8 cellular contexts compared by ENCODE assay signal in genomic region chr5:139774980-139775654, GRCh38. TPM values are rescaled to one million over a fixed set of nuclear protein-coding genes. Genes with fewer than 3 reads are reported as not detected.
DNase-seq lines count a peak whose midpoint lies in the region; ATAC-seq and TF ChIP-seq lines count a peak whose summit lies in the region.

No MANE protein-coding gene starts in this region.

- H3K9me3 ChIP-seq in left ventricle myocardium inferior (replicated peaks) (no peaks in the 10 kb centered on the region), skeletal muscle satellite cell (replicated peaks; ENCODE audit: low read length) (no peaks in the 10 kb centered on the region)

- TF ChIP-seq CTCF in CD14-positive monocyte (IDR thresholded peaks at IDR 0.05) (peak; percentile 93), left ventricle myocardium inferior (IDR thresholded peaks at IDR 0.05; ENCODE audit: borderline replicate concordance) (peak; percentile 95)

- POLR2A ChIA-PET in activated naive CD8-positive, alpha-beta T cell treated with anti-CD3 and anti-CD28 coated beads, Interleukin-2, amount 10 ng/mL, durations not matched to agents 7 days and 5 days (lab: Charles Lee), result no interaction called here

- no peak overlapping the region for H3K27ac ChIP-seq in left ventricle myocardium inferior (replicated peaks)

- H3K4me2 ChIP-seq in skeletal muscle satellite cell (ENCODE audit: low read length), result peak overlapping the region; percentile 67

- peak; percentile 88 for DNase-seq in CD14-positive monocyte (ENCODE audit: low spot score)
- DNase-seq in Jurkat, Clone E6-1 (ENCODE audit: low read depth, low spot score), result peak; percentile 29
- DNase-seq in T follicular helper cell (ENCODE audit: low read depth), result peak; percentile 63
- DNase-seq in activated naive CD8-positive, alpha-beta T cell treated with anti-CD3 and anti-CD28 coated beads, Interleukin-2, amount 10 ng/mL, durations not matched to agents 7 days and 5 days, result peak; percentile 91
- peak; percentile 77 for DNase-seq in left ventricle myocardium inferior

- no peaks in the 10 kb centered on the region for H3K36me3 Mint-ChIP-seq in CD14-positive monocyte
- no peaks in the 10 kb centered on the region for H3K36me3 Mint-ChIP-seq in activated naive CD8-positive, alpha-beta T cell treated with anti-CD3 and anti-CD28 coated beads, Interleukin-2, amount 10 ng/mL, durations not matched to agents 7 days and 5 days

- no peaks in the 10 kb centered on the region for H3K36me3 ChIP-seq in left ventricle myocardium inferior
- no peaks in the 10 kb centered on the region for H3K36me3 ChIP-seq in skeletal muscle satellite cell (ENCODE audit: insufficient read depth, low read length)

- H3K4me1 Mint-ChIP-seq in CD14-positive monocyte, result peaks cover 20% of the 10 kb centered on the region
- peaks cover 5% of the 10 kb centered on the region for H3K4me1 Mint-ChIP-seq in activated naive CD8-positive, alpha-beta T cell treated with anti-CD3 and anti-CD28 coated beads, Interleukin-2, amount 10 ng/mL, durations not matched to agents 7 days and 5 days

- no peak overlapping the region for H3K9ac ChIP-seq in skeletal muscle satellite cell (ENCODE audit: low read depth, low read length)

- H3K4me3 ChIP-seq in Jurkat, Clone E6-1 (ENCODE audit: low read length), result no peak overlapping the region
- no peak overlapping the region for H3K4me3 ChIP-seq in left ventricle myocardium inferior
- no peak overlapping the region for H3K4me3 ChIP-seq in skeletal muscle satellite cell (ENCODE audit: low read length)

- intact Hi-C loops in CD14-positive monocyte (cut with micrococcal nuclease) (no loop called here), left ventricle myocardium inferior (cut with micrococcal nuclease) (no loop called here)

- peak overlapping the region; percentile 58 to 73 for H3K4me3 Mint-ChIP-seq in CD14-positive monocyte
- no peak overlapping the region for H3K4me3 Mint-ChIP-seq in activated naive CD8-positive, alpha-beta T cell treated with anti-CD3 and anti-CD28 coated beads, Interleukin-2, amount 10 ng/mL, durations not matched to agents 7 days and 5 days

- H3K27me3 ChIP-seq in left ventricle myocardium inferior (ENCODE audit: low read depth), result no peaks in the 10 kb centered on the region
- peaks cover 41% of the 10 kb centered on the region for H3K27me3 ChIP-seq in skeletal muscle satellite cell (ENCODE audit: control insufficient read depth, insufficient read depth, low read length)

- H3K9me3 Mint-ChIP-seq in CD14-positive monocyte, result peaks cover 0 to 3% (median 1%) of the 10 kb centered on the region in 7 donors
- no peaks in the 10 kb centered on the region for H3K9me3 Mint-ChIP-seq in activated naive CD8-positive, alpha-beta T cell treated with anti-CD3 and anti-CD28 coated beads, Interleukin-2, amount 10 ng/mL, durations not matched to agents 7 days and 5 days

- H3K27me3 Mint-ChIP-seq in CD14-positive monocyte (ENCODE audit: low read depth in 3 of 3), result peaks cover 14 to 24% (median 17%) of the 10 kb centered on the region in 3 donors
- H3K27me3 Mint-ChIP-seq in activated naive CD8-positive, alpha-beta T cell treated with anti-CD3 and anti-CD28 coated beads, Interleukin-2, amount 10 ng/mL, durations not matched to agents 7 days and 5 days, result peaks cover 17% of the 10 kb centered on the region

- ATAC-seq in GM19452 (IDR thresholded peaks at IDR 0.05; ENCODE audit: unreplicated experiment) (peak; percentile 82), GM21619 (IDR thresholded peaks at IDR 0.05; ENCODE audit: unreplicated experiment) (no peak)
- ATAC-seq in activated naive CD8-positive, alpha-beta T cell treated with anti-CD3 and anti-CD28 coated beads, Interleukin-2, amount 10 ng/mL, durations not matched to agents 7 days and 5 days (ENCODE audit: low read depth), result peak; percentile 97

- no peaks in the 10 kb centered on the region for H3K4me1 ChIP-seq in left ventricle myocardium inferior
- H3K4me1 ChIP-seq in skeletal muscle satellite cell (ENCODE audit: control insufficient read depth, insufficient read depth, low read length), result peaks cover 7% of the 10 kb centered on the region

- H3K27ac Mint-ChIP-seq in CD14-positive monocyte, result peak overlapping the region; percentile 69 to 94 (median 89)
- no peak overlapping the region for H3K27ac Mint-ChIP-seq in activated naive CD8-positive, alpha-beta T cell treated with anti-CD3 and anti-CD28 coated beads, Interleukin-2, amount 10 ng/mL, durations not matched to agents 7 days and 5 days

RNA-seq across cellular contexts. Expression of gene PSD2, which starts 20.5 kb away (rescaled TPM):
- polyA plus RNA-seq in CD14-positive monocyte, result not detected
- polyA plus RNA-seq in Jurkat, Clone E6-1 (2012; ENCODE audit: insufficient read depth, insufficient read length), result not detected
- under 1 TPM; 0.08 to 0.09 TPM for total RNA-seq in activated naive CD8-positive, alpha-beta T cell treated with anti-CD3 and anti-CD28 coated beads, Interleukin-2, amount 10 ng/mL, durations not matched to agents 7 days and 5 days
- not detected for total RNA-seq in left ventricle myocardium inferior
- total RNA-seq in skeletal muscle satellite cell (2012; rRNA removed), result not detected in 2 replicates

Comparison
In these comparisons a context has a peak if more than half of its experiments do, and no peak if none do; other contexts are left out.
1. DNase-seq: peak in every context shown above with its lines; median percentile 91 in activated naive CD8-positive, alpha-beta T cell treated with anti-CD3 and anti-CD28 coated beads, Interleukin-2, amount 10 ng/mL, durations not matched to agents 7 days and 5 days; 88 in CD14-positive monocyte; 77 in left ventricle myocardium inferior; 63 in T follicular helper cell; 29 in Jurkat, Clone E6-1.